ENCODE assay signal across 15 cellular contexts in genomic region chr16:11601911-11602310, GRCh38.
"Had no signal": no experiment of that assay in that cellular context is flagged by ENCODE, and none has a peak within 500 bp of the region (broad histone marks: within the 10 kb centered on the region; RNA-seq: fewer than 3 reads in every experiment).

No MANE protein-coding gene starts in this region.

- H3K4me3 Mint-ChIP-seq: activated CD8-positive, alpha-beta T cell treated with anti-CD3 and anti-CD28 coated beads, Interleukin-2, amount 10 ng/mL, durations not matched to agents 7 days and 5 days; activated naive CD8-positive, alpha-beta T cell treated with anti-CD3 and anti-CD28 coated beads, Interleukin-2, amount 10 ng/mL, durations not matched to agents 7 days and 5 days; T-helper 1 cell treated with Interleukin-12 subunit alpha and Interleukin-12 subunit beta and Interleukin-4 antibody, amounts not matched to agents 30 μg/mL and 1 μg/mL, for 36 hours had no signal

- H3K9me3 ChIP-seq: adrenal gland, MG63 had no signal

- H3K4me2 ChIP-seq: PC-9 had no signal

- H3K27me3 ChIP-seq: MG63 had no signal

- H3K36me3 ChIP-seq: adrenal gland, MG63 had no signal

- H2AFZ ChIP-seq: PC-9 had no signal

- H3K36me3 Mint-ChIP-seq: activated naive CD8-positive, alpha-beta T cell treated with anti-CD3 and anti-CD28 coated beads, Interleukin-2, amount 10 ng/mL, durations not matched to agents 7 days and 5 days had no signal

- DNase-seq: activated CD4-positive, alpha-beta T cell treated with anti-CD3 and anti-CD28 coated beads for 4 hours; activated CD8-positive, alpha-beta memory T cell treated with anti-CD3 and anti-CD28 coated beads, Interleukin-2, amount 50 U/mL, for 48 hours; activated CD8-positive, alpha-beta T cell treated with anti-CD3 and anti-CD28 coated beads, Interleukin-2, amount 10 ng/mL, durations not matched to agents 7 days and 5 days; activated naive CD4-positive, alpha-beta T cell treated with anti-CD3 and anti-CD28 coated beads, Interleukin-2, amount 50 U/mL, for 16 hours; activated naive CD8-positive, alpha-beta T cell treated with anti-CD3 and anti-CD28 coated beads, Interleukin-2, amount 10 ng/mL, durations not matched to agents 7 days and 5 days; activated T-cell treated with anti-CD3 and anti-CD28 coated beads, Interleukin-2, amount 50 U/mL, for 1 hour; adrenal gland; anterior cingulate cortex; central memory CD4-positive, alpha-beta T cell; MG63; MV-4-11; NCI-H748 treated with DMSO at 0.1 percent for 48 hours; PC-9 had no signal

- H3K9me3 Mint-ChIP-seq: activated naive CD8-positive, alpha-beta T cell treated with anti-CD3 and anti-CD28 coated beads, Interleukin-2, amount 10 ng/mL, durations not matched to agents 7 days and 5 days; T-helper 1 cell treated with Interleukin-12 subunit alpha and Interleukin-12 subunit beta and Interleukin-4 antibody, amounts not matched to agents 30 μg/mL and 1 μg/mL, for 36 hours had no signal

- ATAC-seq: activated CD4-positive, CD25-positive, alpha-beta regulatory T cell treated with anti-CD3 and anti-CD28 coated beads, Interleukin-2, amount 50 U/mL, for 24 hours; activated CD8-positive, alpha-beta T cell treated with anti-CD3 and anti-CD28 coated beads, Interleukin-2, amount 10 ng/mL, durations not matched to agents 7 days and 5 days had no signal

- H3K27ac ChIP-seq: adrenal gland, PC-9 had no signal

- H3K4me3 ChIP-seq: adrenal gland, MG63, PC-9 had no signal

- H3K27ac Mint-ChIP-seq: activated CD8-positive, alpha-beta T cell treated with anti-CD3 and anti-CD28 coated beads, Interleukin-2, amount 10 ng/mL, durations not matched to agents 7 days and 5 days; activated naive CD8-positive, alpha-beta T cell treated with anti-CD3 and anti-CD28 coated beads, Interleukin-2, amount 10 ng/mL, durations not matched to agents 7 days and 5 days; T-helper 1 cell treated with Interleukin-12 subunit alpha and Interleukin-12 subunit beta and Interleukin-4 antibody, amounts not matched to agents 30 μg/mL and 1 μg/mL, for 36 hours had no signal
